9 cellular contexts compared by ENCODE assay signal in the genomic region with DNA sequence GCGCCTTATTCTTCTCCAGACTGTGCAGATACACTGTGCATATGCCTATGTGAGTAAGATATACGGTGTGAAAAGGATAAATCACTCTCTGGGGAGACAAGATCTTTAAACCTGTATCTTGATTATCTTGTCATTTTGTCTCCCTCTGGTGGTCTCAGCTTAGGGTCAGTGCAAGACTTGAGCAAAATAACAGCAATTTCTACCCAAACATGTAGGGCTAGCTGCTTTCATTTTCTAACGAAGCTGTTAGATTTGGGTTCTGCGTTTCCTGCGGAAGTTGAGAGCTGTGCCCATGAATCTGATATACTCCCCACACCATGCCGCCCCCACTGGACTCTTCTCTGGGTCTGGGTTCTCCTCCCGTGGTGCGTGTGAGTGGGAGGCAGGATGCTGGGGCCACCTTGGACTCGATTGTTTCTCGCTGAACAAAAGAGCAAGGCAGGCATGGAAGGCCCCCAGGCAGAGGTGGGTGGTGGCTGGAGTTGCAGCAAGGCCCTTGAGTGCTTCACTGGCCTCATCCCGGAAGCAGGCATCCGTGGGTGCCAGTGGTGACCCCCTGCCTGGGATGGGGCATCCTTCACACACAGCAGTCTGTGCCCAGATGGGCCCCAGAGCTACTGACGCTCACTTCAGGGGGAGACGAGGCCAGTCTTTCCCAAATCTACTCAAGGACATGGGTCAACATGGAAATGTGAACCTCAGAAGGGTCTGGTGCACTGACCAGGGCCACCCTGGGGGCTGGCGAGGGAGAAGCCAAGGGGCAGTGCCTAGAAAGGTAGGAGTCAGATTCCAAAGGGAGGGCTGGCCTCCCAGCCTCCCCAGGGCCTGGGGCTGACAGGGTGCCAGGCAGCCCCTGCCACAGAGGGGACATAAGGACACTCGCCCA.
DNase-seq lines count a peak whose midpoint lies in the region; ATAC-seq and TF ChIP-seq lines count a peak whose summit lies in the region.
"Had no signal": no experiment of that assay in that cellular context is flagged by ENCODE, and none has a peak within 500 bp of the region (broad histone marks: within the 10 kb centered on the region; RNA-seq: fewer than 3 reads in every experiment).

No MANE protein-coding gene starts in this region.

- peak overlapping the region in 3 of 4 donors; percentile 62 to 73 (median 64) for H3K4me3 Mint-ChIP-seq in CD4-positive, CD25-positive, alpha-beta regulatory T cell
- H3K4me3 Mint-ChIP-seq in activated naive CD8-positive, alpha-beta T cell: peak overlapping the region; percentile 42

- H3K4me1 ChIP-seq in CD4-positive, CD25-positive, alpha-beta regulatory T cell (ENCODE audit: control insufficient read depth, insufficient read depth, low read length, poor library complexity, severe bottlenecking): peaks cover 8% of the 10 kb centered on the region
- H3K4me1 ChIP-seq in mesenchymal stem cell (ENCODE audit: control insufficient read depth, insufficient read depth, low read depth, low read length) (no peaks in the 10 kb centered on the region), esophagus squamous epithelium (no peaks in the 10 kb centered on the region)

- peak overlapping the region; percentile 50 to 76 (median 76) for H3K27ac Mint-ChIP-seq in CD4-positive, CD25-positive, alpha-beta regulatory T cell
- peak overlapping the region; percentile 34 for H3K27ac Mint-ChIP-seq in activated naive CD8-positive, alpha-beta T cell

- TF ChIP-seq CTCF in esophagus squamous epithelium (IDR thresholded peaks at IDR 0.05): no peak

- H3K4me3 ChIP-seq in CD4-positive, CD25-positive, alpha-beta regulatory T cell (ENCODE audit: low read depth, low read length): peak overlapping the region; percentile 54
- H3K4me3 ChIP-seq in Jurkat, Clone E6-1 (ENCODE audit: low read length): no peak overlapping the region; the same call in 1 of the 2 replicates
- H3K4me3 ChIP-seq in mesenchymal stem cell (ENCODE audit: insufficient read depth in 1 of 2, low read depth in 1 of 2, low read length in 2 of 2) (no peak overlapping the region), esophagus squamous epithelium (no peak overlapping the region)

- H3K23ac ChIP-seq in mesenchymal stem cell (ENCODE audit: low read length in 2 of 2): no peak overlapping the region

- peak; percentile 15 to 60 for ATAC-seq in CD4-positive, CD25-positive, alpha-beta regulatory T cell (ENCODE audit: low read depth in 2 of 2)
- ATAC-seq in GM18870 (IDR thresholded peaks at IDR 0.05; ENCODE audit: unreplicated experiment) (no peak), GM21619 (IDR thresholded peaks at IDR 0.05; ENCODE audit: unreplicated experiment) (no peak)

- WGBS in mesenchymal stem cell: 83% methylated on average over 16 of the region's 16 CpGs
- WGBS in esophagus squamous epithelium, 2 donors: 56 to 58% methylated on average over 6 to 8 of the region's 16 CpGs

- H2BK15ac ChIP-seq in mesenchymal stem cell (ENCODE audit: low read depth, poor library complexity, severe bottlenecking): no peak overlapping the region

- no peaks in the 10 kb centered on the region for H3K36me3 ChIP-seq in CD4-positive, CD25-positive, alpha-beta regulatory T cell (ENCODE audit: control insufficient read depth, insufficient read depth, low read length)
- H3K36me3 ChIP-seq in mesenchymal stem cell (ENCODE audit: control insufficient read depth in 1 of 2, insufficient read depth in 2 of 2, low read depth in 1 of 2, low read length in 2 of 2) (no peaks in the 10 kb centered on the region), esophagus squamous epithelium (no peaks in the 10 kb centered on the region)

- peak overlapping the region; percentile 5 for H3K27ac ChIP-seq in CD4-positive, CD25-positive, alpha-beta regulatory T cell (ENCODE audit: insufficient read depth, low read length, poor library complexity, severe bottlenecking)
- H3K27ac ChIP-seq in mesenchymal stem cell (ENCODE audit: low read length, poor library complexity, severe bottlenecking): no peak overlapping the region
- no peak overlapping the region for H3K27ac ChIP-seq in esophagus squamous epithelium
- H3K27ac ChIP-seq: HL-60 had no signal

- H3K27me3 Mint-ChIP-seq in CD4-positive, CD25-positive, alpha-beta regulatory T cell: no peaks in the 10 kb centered on the region
- H3K27me3 Mint-ChIP-seq in activated naive CD8-positive, alpha-beta T cell: no peaks in the 10 kb centered on the region

- no peaks in the 10 kb centered on the region for H3K27me3 ChIP-seq in CD4-positive, CD25-positive, alpha-beta regulatory T cell (ENCODE audit: control insufficient read depth, insufficient read depth, low read length)
- peaks cover 0 to 10% of the 10 kb centered on the region in 2 experiments for H3K27me3 ChIP-seq in mesenchymal stem cell (ENCODE audit: control insufficient read depth in 1 of 2, insufficient read depth in 1 of 2, low read length in 2 of 2)
- no peaks in the 10 kb centered on the region for H3K27me3 ChIP-seq in esophagus squamous epithelium

- H3K18ac ChIP-seq in mesenchymal stem cell (ENCODE audit: low read depth in 1 of 2, low read length in 2 of 2): no peak overlapping the region

- H2AK5ac ChIP-seq in mesenchymal stem cell (ENCODE audit: low read length, severe bottlenecking): no peak overlapping the region

- no peaks in the 10 kb centered on the region for H3K9me3 ChIP-seq in CD4-positive, CD25-positive, alpha-beta regulatory T cell (ENCODE audit: control insufficient read depth in 2 of 2, low read length in 2 of 2)
- H3K9me3 ChIP-seq in mesenchymal stem cell (ENCODE audit: control insufficient read depth, low read length) (no peaks in the 10 kb centered on the region), esophagus squamous epithelium (no peaks in the 10 kb centered on the region)

- H3K9ac ChIP-seq in mesenchymal stem cell (ENCODE audit: low read length): no peak overlapping the region

- intact Hi-C loops in esophagus squamous epithelium (cut with DNase I): no loop called here

- H3K4me2 ChIP-seq in mesenchymal stem cell (ENCODE audit: low read length, poor library complexity, severe bottlenecking): no peak overlapping the region

- no peak overlapping the region for H2BK120ac ChIP-seq in mesenchymal stem cell (ENCODE audit: low read depth, low read length)

- H2BK12ac ChIP-seq in mesenchymal stem cell (ENCODE audit: low read length in 2 of 2): no peak overlapping the region

- no peaks in the 10 kb centered on the region for H3K9me3 Mint-ChIP-seq in CD4-positive, CD25-positive, alpha-beta regulatory T cell
- H3K9me3 Mint-ChIP-seq in activated naive CD8-positive, alpha-beta T cell (ENCODE audit: low read depth): no peaks in the 10 kb centered on the region

- peaks cover 0 to 29% (median 2%) of the 10 kb centered on the region in 4 donors for H3K4me1 Mint-ChIP-seq in CD4-positive, CD25-positive, alpha-beta regulatory T cell
- H3K4me1 Mint-ChIP-seq in activated naive CD8-positive, alpha-beta T cell (ENCODE audit: low read depth): peaks cover 45% of the 10 kb centered on the region

- DNase-seq in CD4-positive, CD25-positive, alpha-beta regulatory T cell: peak in 2 of 3 donors; percentile 15 to 69
- peak; percentile 49 for DNase-seq in Jurkat, Clone E6-1 (ENCODE audit: low read depth, low spot score)
- DNase-seq in mesenchymal stem cell (peak; percentile 45), DMS79 (lab: John Stamatoyannopoulos, UW) (no peak), esophagus squamous epithelium (lab: John Stamatoyannopoulos, UW) (no peak)

- H3K79me1 ChIP-seq in mesenchymal stem cell (replicated peaks; ENCODE audit: low read length, poor library complexity, severe bottlenecking): no peaks in the 10 kb centered on the region

- H3K14ac ChIP-seq in mesenchymal stem cell (ENCODE audit: low read length in 2 of 2): peak overlapping the region in 1 of 2 experiments; percentile 14

- H2AFZ ChIP-seq in mesenchymal stem cell (ENCODE audit: low read depth, low read length): no peak overlapping the region

- H4K91ac ChIP-seq in mesenchymal stem cell (ENCODE audit: low read length): no peak overlapping the region

- H4K8ac ChIP-seq in mesenchymal stem cell (ENCODE audit: low read length): peak overlapping the region; percentile 31

- no peak for TF ChIP-seq POLR2A in esophagus squamous epithelium (IDR thresholded peaks at IDR 0.05)

- no peak overlapping the region for H2BK5ac ChIP-seq in mesenchymal stem cell (ENCODE audit: low read depth, low read length, poor library complexity, severe bottlenecking)

- no peak overlapping the region for H3K4ac ChIP-seq in mesenchymal stem cell (ENCODE audit: low read depth in 1 of 2, low read length in 2 of 2)

- H3K36me3 Mint-ChIP-seq in CD4-positive, CD25-positive, alpha-beta regulatory T cell: peaks cover 18% of the 10 kb centered on the region
- peaks cover 4% of the 10 kb centered on the region for H3K36me3 Mint-ChIP-seq in activated naive CD8-positive, alpha-beta T cell

Comparison
In these comparisons a context has a peak if more than half of its experiments do, and no peak if none do; other contexts are left out.
1. ATAC-seq: peak in CD4-positive, CD25-positive, alpha-beta regulatory T cell (2 of 2); none in GM18870 (single experiment) and GM21619 (single experiment).
2. DNase-seq: peak in CD4-positive, CD25-positive, alpha-beta regulatory T cell (2 of 3), Jurkat, Clone E6-1 (single experiment) and mesenchymal stem cell (single experiment); none in DMS79 (single experiment) and esophagus squamous epithelium (single experiment).